In the genomic region with DNA sequence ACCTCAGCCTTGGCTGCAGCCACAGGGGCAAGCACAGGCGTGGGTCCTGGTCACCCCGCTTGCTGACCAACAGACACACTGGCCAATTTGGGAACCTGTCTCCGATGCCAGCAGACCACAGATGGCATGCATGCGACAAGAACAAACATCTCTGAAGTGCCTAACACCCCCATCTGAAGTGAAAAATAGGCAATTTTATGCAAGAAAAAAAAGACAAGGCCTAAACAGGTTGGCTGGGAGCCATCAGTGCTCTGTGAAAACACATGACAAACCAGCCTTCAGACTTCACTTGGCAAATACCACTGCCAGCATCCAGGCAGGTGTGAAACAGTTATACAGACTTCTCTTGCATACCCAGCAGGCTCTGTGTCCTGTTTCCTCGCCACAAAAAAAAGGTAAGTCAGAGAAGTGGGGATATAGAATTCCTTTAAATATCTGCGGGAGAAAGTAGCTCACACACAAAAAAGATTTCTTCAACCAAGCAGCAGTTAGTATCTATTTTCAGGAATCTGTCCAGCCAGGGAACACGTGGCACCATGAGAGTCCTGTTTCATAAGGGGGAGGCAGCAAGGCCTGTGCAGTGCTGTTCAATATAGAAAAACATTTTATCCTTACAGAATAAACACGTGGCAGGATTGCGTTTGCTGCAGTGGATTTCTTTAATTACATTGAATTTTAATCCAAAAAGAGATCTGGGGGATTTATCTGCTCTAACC, we compare ENCODE assay signal across 10 cellular contexts.
DNase-seq lines count a peak whose midpoint lies in the region; FAIRE-seq and TF ChIP-seq lines count a peak whose summit lies in the region.
"Had no signal": no experiment of that assay in that cellular context is flagged by ENCODE, and none has a peak within 500 bp of the region (broad histone marks: within the 10 kb centered on the region; RNA-seq: fewer than 3 reads in every experiment).

No MANE protein-coding gene starts in this region.

- H3K79me2 ChIP-seq in GM23248 (ENCODE audit: insufficient read depth): peaks cover 97% of the 10 kb centered on the region

- WGBS in GM23248 (ENCODE audit: low coverage in 1 of 2, low lambda C conversion rate in 2 of 2, missing lambda C conversion rate in 2 of 2), 2 experiments: 60 to 62% methylated on average over 9 of the region's 9 CpGs
- WGBS in endodermal cell (ENCODE audit: insufficient coverage in 1 of 2, insufficient read length in 1 of 2), 2 experiments: 92 to 100% methylated on average over 4 to 9 of the region's 9 CpGs
- WGBS in lower leg skin, 2 donors: 76 to 81% methylated on average over 9 of the region's 9 CpGs

- H4K20me1 ChIP-seq in GM23248 (ENCODE audit: insufficient read depth): no peaks in the 10 kb centered on the region

- no peaks in the 10 kb centered on the region for H3K36me3 Mint-ChIP-seq in endodermal cell (ENCODE audit: low read depth)

- H3K4me1 Mint-ChIP-seq in endodermal cell: peaks cover 4% of the 10 kb centered on the region

- peaks cover 22% of the 10 kb centered on the region for H3K4me1 ChIP-seq in GM23248 (ENCODE audit: insufficient read depth)
- no peaks in the 10 kb centered on the region for H3K4me1 ChIP-seq in endodermal cell (ENCODE audit: control insufficient read depth, insufficient read depth, low read length)
- H3K4me1 ChIP-seq in kidney (ENCODE audit: control insufficient read depth in 1 of 2, insufficient read depth in 1 of 2, low read depth in 1 of 2, low read length in 2 of 2): peaks cover 3 to 10% of the 10 kb centered on the region in 2 donors

- H3K4me3 Mint-ChIP-seq in endodermal cell: no peak overlapping the region

- FAIRE-seq in kidney (lab: Jason Lieb, UNC): no peak

- H3K36me3 ChIP-seq in GM23248 (ENCODE audit: low read depth): 0 out of 2 replicates have a peak, but pooled peaks cover under 1% of the 10 kb centered on the region
- H3K36me3 ChIP-seq in endodermal cell (ENCODE audit: control insufficient read depth, insufficient read depth, low read length): no peaks in the 10 kb centered on the region
- H3K36me3 ChIP-seq in kidney (ENCODE audit: control insufficient read depth in 1 of 2, insufficient read depth in 2 of 2, low read length in 2 of 2): peaks cover 0 to 5% of the 10 kb centered on the region in 2 donors
- H3K36me3 ChIP-seq: SJSA1 had no signal

- H3K9me2 ChIP-seq in GM23248 (ENCODE audit: insufficient read depth): no peaks in the 10 kb centered on the region

- H3K9ac ChIP-seq in GM23248 (no peak overlapping the region), endodermal cell (ENCODE audit: extremely low read depth, low read length, poor library complexity, severe bottlenecking) (no peak overlapping the region), kidney (ENCODE audit: low read length in 2 of 2) (no peak overlapping the region)

- no peaks in the 10 kb centered on the region for H3K27me3 Mint-ChIP-seq in endodermal cell (ENCODE audit: insufficient read depth)

- H2AFZ ChIP-seq in GM23248: no peak overlapping the region

- intact Hi-C loops in posterior cingulate gyrus (cut with DNase I): no loop called here
- intact Hi-C loops in lower leg skin (cut with DNase I; ENCODE audit: low total_unique reads): no loop called here
- intact Hi-C loops in kidney (cut with DNase I): no loop called here

- in situ Hi-C loops in GM23248 (cut with MboI): no loop called here

- H3K4me3 ChIP-seq in GM23248 (no peak overlapping the region), endodermal cell (ENCODE audit: low read length) (no peak overlapping the region), lower leg skin (ENCODE audit: low read depth, poor library complexity, severe bottlenecking) (no peak overlapping the region), kidney (ENCODE audit: low read length in 2 of 2) (no peak overlapping the region)
- H3K4me3 ChIP-seq: SJSA1, skin epidermis had no signal

- H3K27me3 ChIP-seq in GM23248 (replicated peaks; ENCODE audit: insufficient read depth) (no peaks in the 10 kb centered on the region), endodermal cell (ENCODE audit: control insufficient read depth, insufficient read depth, low read length, poor library complexity, severe bottlenecking) (no peaks in the 10 kb centered on the region)
- H3K27me3 ChIP-seq: SJSA1 had no signal

- H3K27ac Mint-ChIP-seq in endodermal cell: no peak overlapping the region

- no peaks in the 10 kb centered on the region for H3K9me3 ChIP-seq in GM23248 (ENCODE audit: low read depth)
- H3K9me3 ChIP-seq in endodermal cell (ENCODE audit: control insufficient read depth, low read length): no peaks in the 10 kb centered on the region
- no peaks in the 10 kb centered on the region for H3K9me3 ChIP-seq in kidney (ENCODE audit: control insufficient read depth in 1 of 2, low read length in 2 of 2)
- H3K9me3 ChIP-seq: SJSA1 had no signal

- no peak for TF ChIP-seq CTCF in endodermal cell (conservative IDR thresholded peaks at IDR 0.05)
- no peak for TF ChIP-seq CTCF in lower leg skin (IDR thresholded peaks at IDR 0.05)
- no peak for TF ChIP-seq CTCF in kidney (IDR thresholded peaks at IDR 0.05; ENCODE audit: borderline replicate concordance, extremely low read depth, insufficient read depth)

- H3F3A ChIP-seq in GM23248 (ENCODE audit: insufficient read depth): peaks cover 41% of the 10 kb centered on the region

- no peak overlapping the region for H3K4me2 ChIP-seq in GM23248 (ENCODE audit: unreplicated experiment)

- DNase-seq in GM23248 (peak; percentile 56), RPMI7951 (ENCODE audit: low read depth) (peak; percentile 24), endodermal cell (peak; percentile 29), posterior cingulate gyrus (peak in 8 of 10 donors; percentile 32 to 87 (median 55)), lower leg skin (ENCODE audit: low spot score in 2 of 2) (no peak), kidney (no peak)
- no peak for DNase-seq in effector CD4-positive, alpha-beta T cell
- DNase-seq: left colon had no signal

- H3K9me3 Mint-ChIP-seq in endodermal cell: no peaks in the 10 kb centered on the region

- H3K27ac ChIP-seq in GM23248 (peak overlapping the region; percentile 6), endodermal cell (ENCODE audit: low read depth, low read length) (no peak overlapping the region), kidney (ENCODE audit: low read depth in 2 of 2, low read length in 2 of 2) (no peak overlapping the region)
- H3K27ac ChIP-seq: SJSA1 had no signal

- TF ChIP-seq POLR2A in lower leg skin (IDR thresholded peaks at IDR 0.05): no peak

Comparison
In these comparisons a context has a peak if more than half of its experiments do, and no peak if none do; other contexts are left out.
1. DNase-seq: peak in GM23248 (single experiment), RPMI7951 (single experiment), endodermal cell (single experiment) and posterior cingulate gyrus (8 of 10); none in lower leg skin (0 of 2), kidney (single experiment) and effector CD4-positive, alpha-beta T cell (single experiment).